In the genomic region with DNA sequence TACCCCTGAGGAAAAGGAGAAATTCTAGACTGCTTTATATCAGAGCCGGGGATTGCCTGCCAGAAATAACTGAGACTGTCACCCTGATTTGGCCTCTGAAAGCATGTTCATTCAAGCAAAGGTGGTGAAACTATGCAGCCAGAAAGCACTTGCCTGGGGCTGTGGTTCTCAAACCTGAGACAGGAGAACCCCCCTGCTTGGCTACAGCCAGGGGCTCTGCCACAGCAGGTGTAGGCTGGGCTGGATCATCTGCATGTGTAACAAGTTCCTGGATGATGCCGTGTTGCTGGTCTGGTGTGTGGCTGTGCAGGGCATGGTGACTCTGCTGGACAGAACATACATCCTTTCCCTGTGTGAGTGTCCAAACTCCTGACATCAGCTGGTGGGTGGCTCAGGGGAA, we compare ENCODE assay signal across 19 cellular contexts.
DNase-seq lines count a peak whose midpoint lies in the region; ATAC-seq, FAIRE-seq and TF ChIP-seq lines count a peak whose summit lies in the region.
"Had no signal": no experiment of that assay in that cellular context is flagged by ENCODE, and none has a peak within 500 bp of the region (broad histone marks: within the 10 kb centered on the region; RNA-seq: fewer than 3 reads in every experiment).

No MANE protein-coding gene starts in this region.

- in situ Hi-C loops in GM12878 (cut with MboI): no loop called here

- no peak overlapping the region for H3K4me3 ChIP-seq in GM12878
- H3K4me3 ChIP-seq in prostate gland: no peak overlapping the region
- no peak overlapping the region for H3K4me3 ChIP-seq in aorta (ENCODE audit: low read length in 2 of 2)

- TF ChIP-seq POLR2A in GM12878 (IDR thresholded peaks at IDR 0.05; ENCODE audit: low read depth, low read length) (no peak), prostate gland (IDR thresholded peaks at IDR 0.05) (no peak)

- FAIRE-seq in GM12878 (lab: Jason Lieb, UNC): no peak
- FAIRE-seq: H54 had no signal

- no peak for DNase-seq in GM12878 (ENCODE audit: low read depth, low spot score)
- DNase-seq in kidney tubule cell (ENCODE audit: low spot score): peak; percentile 4
- peak; percentile 41 for DNase-seq in prostate gland (ENCODE audit: low spot score)
- DNase-seq in WTC11 (ENCODE audit: low spot score): no peak
- DNase-seq in NCI-H1436 (lab: John Stamatoyannopoulos, UW): no peak
- no peak for DNase-seq in aorta
- no peak for DNase-seq in DMS79 treated with DMSO at 0.1 percent for 48 hours (lab: John Stamatoyannopoulos, UW)
- DNase-seq: BE2C, DND-41, KBM-7, NCI-H1092 treated with DMSO at 0.1 percent for 48 hours, NCI-H146, NCI-H2029, NCI-H226, NCI-H526, OCI-M1, Right ventricle myocardium superior had no signal

- TF ChIP-seq EP300 in GM12878 (IDR thresholded peaks at IDR 0.05; ENCODE audit: borderline replicate concordance in 1 of 2, control insufficient read depth in 1 of 2, low read depth in 2 of 2, low read length in 2 of 2): no peak

- POLR2A ChIA-PET in GM12878 (lab: Charles Lee) (no interaction called here), WTC11 (lab: Charles Lee) (no interaction called here)

- no peak overlapping the region for H3K27ac ChIP-seq in GM12878 (ENCODE audit: control insufficient read depth, insufficient read depth)
- H3K27ac ChIP-seq in prostate gland: no peak overlapping the region
- H3K27ac ChIP-seq in aorta (ENCODE audit: low read depth in 1 of 2, low read length in 2 of 2): no peak overlapping the region

- H3K9me3 Mint-ChIP-seq in WTC11: peaks cover 51% of the 10 kb centered on the region

- H3K9ac ChIP-seq in GM12878 (ENCODE audit: control insufficient read depth, insufficient read depth, low read length): no peak overlapping the region

- H3K36me3 Mint-ChIP-seq in WTC11: peaks cover 27% of the 10 kb centered on the region

- H3K9me3 ChIP-seq in GM12878 (replicated peaks; ENCODE audit: control insufficient read depth, insufficient read depth, low read length) (no peaks in the 10 kb centered on the region), prostate gland (no peaks in the 10 kb centered on the region), aorta (ENCODE audit: control insufficient read depth, low read length) (no peaks in the 10 kb centered on the region)
- H3K9me3 ChIP-seq: BE2C had no signal

- no peak overlapping the region for H2AFZ ChIP-seq in GM12878 (ENCODE audit: control insufficient read depth, low read depth, low read length)

- H3K4me2 ChIP-seq in GM12878 (ENCODE audit: control insufficient read depth, insufficient read depth): no peak overlapping the region

- peak; percentile 84 for ATAC-seq in GM18868 (IDR thresholded peaks at IDR 0.05; ENCODE audit: unreplicated experiment)
- ATAC-seq in GM12878: no peak; the same call in 2 of the 3 replicates
- ATAC-seq in WTC11: no peak
- no peak for ATAC-seq in aorta (ENCODE audit: low FRiP score)

- RAD21 ChIA-PET in GM12878 (lab: Charles Lee; ENCODE audit: unreplicated experiment): no interaction called here

- CTCF ChIA-PET in GM12878 (lab: Yijun Ruan, JAX): no interaction called here
- CTCF ChIA-PET in WTC11 (lab: Charles Lee): no interaction called here

- SMC1A ChIA-PET in GM12878 (lab: Charles Lee; ENCODE audit: uncharacterized antibody, unreplicated experiment): no interaction called here

- H4K20me1 ChIP-seq in GM12878 (ENCODE audit: control insufficient read depth, insufficient read depth): no peaks in the 10 kb centered on the region

- no peak for TF ChIP-seq CTCF in GM12878 (IDR thresholded peaks at IDR 0.05 in 2 of 3, conservative IDR thresholded peaks at IDR 0.05 in 1 of 3; ENCODE audit: control insufficient read depth in 2 of 3, extremely low read depth in 1 of 3, insufficient read depth in 1 of 3, low read depth in 3 of 3, low read length in 3 of 3)
- TF ChIP-seq CTCF in prostate gland (IDR thresholded peaks at IDR 0.05): no peak
- TF ChIP-seq CTCF in WTC11 (IDR thresholded peaks at IDR 0.05): no peak

- intact Hi-C loops in GM12878 (cut with micrococcal nuclease; ENCODE audit: unreplicated experiment) (no loop called here), prostate gland (cut with DNase I) (no loop called here), aorta (cut with DNase I) (no loop called here)

- H3K36me3 ChIP-seq in GM12878 (ENCODE audit: control insufficient read depth in 2 of 2, insufficient read depth in 2 of 2, low read length in 1 of 2) (no peaks in the 10 kb centered on the region), prostate gland (no peaks in the 10 kb centered on the region), aorta (ENCODE audit: control insufficient read depth in 1 of 2, insufficient read depth in 2 of 2, low read length in 1 of 2) (no peaks in the 10 kb centered on the region)
- H3K36me3 ChIP-seq: BE2C had no signal

- H3K4me1 ChIP-seq in GM12878 (ENCODE audit: control insufficient read depth, insufficient read depth, low read length) (no peaks in the 10 kb centered on the region), prostate gland (replicated peaks) (no peaks in the 10 kb centered on the region), aorta (ENCODE audit: control insufficient read depth in 1 of 2, insufficient read depth in 2 of 2, low read length in 2 of 2) (no peaks in the 10 kb centered on the region)
- H3K4me1 ChIP-seq: BE2C had no signal

- no peak overlapping the region for H3K4me3 Mint-ChIP-seq in WTC11

- no peak for TF ChIP-seq RAD21 in GM12878 (IDR thresholded peaks at IDR 0.05; ENCODE audit: insufficient read depth, low read depth, low read length)

- no peaks in the 10 kb centered on the region for H3K79me2 ChIP-seq in GM12878 (ENCODE audit: control insufficient read depth, insufficient read depth, low read length)

- no peak overlapping the region for H3K27ac Mint-ChIP-seq in WTC11

- H3K4me1 Mint-ChIP-seq in WTC11: no peaks in the 10 kb centered on the region

- BruUV-seq in GM12878 (replicated peaks; lab: Mats Ljungman, UMichigan): no TSS peak

- H3K27me3 Mint-ChIP-seq in WTC11 (ENCODE audit: low read depth): peaks cover 2% of the 10 kb centered on the region; the same call in 1 of the 2 replicates

- 53% methylated on average over 2 of the region's 2 CpGs for WGBS in GM12878 (ENCODE audit: insufficient coverage, insufficient replicate concordance, low lambda C conversion rate, missing lambda C conversion rate)
- WGBS in prostate gland: 46% methylated on average over 2 of the region's 2 CpGs
- 50 to 74% methylated on average over 2 of the region's 2 CpGs for WGBS in aorta, 2 donors

- H3K27me3 ChIP-seq in GM12878 (replicated peaks in 1 of 2; ENCODE audit: control insufficient read depth in 2 of 2, insufficient read depth in 2 of 2, low read length in 1 of 2): no peaks in the 10 kb centered on the region
- no peaks in the 10 kb centered on the region for H3K27me3 ChIP-seq in prostate gland (replicated peaks; ENCODE audit: insufficient read depth)
- no peaks in the 10 kb centered on the region for H3K27me3 ChIP-seq in aorta (ENCODE audit: control insufficient read depth in 1 of 2, insufficient read depth in 2 of 2, low read length in 1 of 2)
- H3K27me3 ChIP-seq: BE2C had no signal

TF ChIP-seq in GM12878, 131 proteins besides CTCF, POLR2A, EP300 and RAD21:
- TF ChIP-seq RUNX3 (IDR thresholded peaks at IDR 0.05; ENCODE audit: low read length) (peak; percentile 18; the same call in 1 of the 2 replicates), ZZZ3 (IDR thresholded peaks at IDR 0.05; ENCODE audit: control insufficient read depth, insufficient read length, low read depth) (no peak)

TF ChIP-seq in WTC11, 78 proteins besides CTCF, POLR2A, EP300 and RAD21 (continues in another document):
- TF ChIP-seq ESRRA (CRISPR knock-in tag; IDR thresholded peaks at IDR 0.05; ENCODE audit: borderline replicate concordance) (no peak), JUN (CRISPR knock-in tag; IDR thresholded peaks at IDR 0.05) (no peak), EMX1 (CRISPR knock-in tag; IDR thresholded peaks at IDR 0.05) (no peak), JAZF1 (CRISPR knock-in tag; IDR thresholded peaks at IDR 0.05) (no peak), FOXP1 (CRISPR knock-in tag; IDR thresholded peaks at IDR 0.05; ENCODE audit: borderline replicate concordance) (no peak), NR1H2 (CRISPR knock-in tag; IDR thresholded peaks at IDR 0.05) (no peak), ZNF416 (CRISPR knock-in tag; IDR thresholded peaks at IDR 0.05) (no peak), RORB (CRISPR knock-in tag; IDR thresholded peaks at IDR 0.05) (no peak), NFATC4 (CRISPR knock-in tag; IDR thresholded peaks at IDR 0.05) (no peak), ZNF263 (CRISPR knock-in tag; IDR thresholded peaks at IDR 0.05; ENCODE audit: low read depth) (no peak), ZNF138 (CRISPR knock-in tag; conservative IDR thresholded peaks at IDR 0.05) (no peak)
- TF ChIP-seq, protein P1, sequence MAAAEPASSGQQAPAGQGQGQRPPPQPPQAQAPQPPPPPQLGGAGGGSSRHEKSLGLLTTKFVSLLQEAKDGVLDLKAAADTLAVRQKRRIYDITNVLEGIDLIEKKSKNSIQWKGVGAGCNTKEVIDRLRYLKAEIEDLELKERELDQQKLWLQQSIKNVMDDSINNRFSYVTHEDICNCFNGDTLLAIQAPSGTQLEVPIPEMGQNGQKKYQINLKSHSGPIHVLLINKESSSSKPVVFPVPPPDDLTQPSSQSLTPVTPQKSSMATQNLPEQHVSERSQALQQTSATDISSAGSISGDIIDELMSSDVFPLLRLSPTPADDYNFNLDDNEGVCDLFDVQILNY (CRISPR knock-in tag; IDR thresholded peaks at IDR 0.05): no peak
- TF ChIP-seq, protein P2, sequence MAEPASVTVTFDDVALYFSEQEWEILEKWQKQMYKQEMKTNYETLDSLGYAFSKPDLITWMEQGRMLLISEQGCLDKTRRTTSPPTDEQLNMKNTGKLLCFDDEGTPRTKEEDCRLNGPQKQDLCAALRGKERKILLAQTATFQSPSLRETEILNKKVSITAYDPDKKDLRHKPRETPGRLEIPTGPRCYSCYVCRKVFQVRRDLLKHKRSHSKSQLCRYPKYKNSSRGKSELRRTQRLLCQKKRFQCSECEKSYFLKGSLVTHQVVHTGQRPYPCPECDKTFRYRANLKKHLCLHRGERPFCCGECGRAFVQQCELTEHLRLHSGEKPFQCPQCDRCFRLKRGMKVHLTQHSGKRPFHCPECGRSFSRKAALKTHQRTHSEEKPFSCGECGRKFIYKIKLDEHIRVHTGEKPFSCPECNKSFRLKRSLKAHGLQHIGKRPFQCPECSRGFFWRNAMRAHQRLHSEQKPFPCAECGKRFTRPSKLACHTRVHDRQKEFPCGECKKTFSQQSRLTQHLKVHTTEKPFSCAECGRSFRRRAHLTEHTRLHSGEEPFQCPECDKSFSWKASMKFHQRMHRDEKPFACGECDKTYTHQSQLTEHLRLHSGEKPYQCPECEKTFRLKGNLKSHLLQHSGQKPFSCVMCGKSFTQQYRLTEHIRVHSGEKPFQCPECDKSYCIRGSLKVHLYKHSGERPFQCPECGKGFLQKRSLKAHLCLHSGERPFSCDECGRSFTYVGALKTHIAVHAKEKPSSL (CRISPR knock-in tag; conservative IDR thresholded peaks at IDR 0.05): no peak

Comparison
In these comparisons a context has a peak if more than half of its experiments do, and no peak if none do; other contexts are left out.
1. DNase-seq: peak in kidney tubule cell (single experiment) and prostate gland (single experiment); none in GM12878 (single experiment), WTC11 (single experiment), NCI-H1436 (single experiment), aorta (0 of 2) and DMS79 treated with DMSO at 0.1 percent for 48 hours (single experiment).